In genomic region chr11:36586543-36586942, GRCh38 we compare ENCODE assay signal across 19 cellular contexts. TPM values are rescaled to one million over a fixed set of nuclear protein-coding genes. Genes with fewer than 3 reads are reported as not detected.
A peak's percentile ranks its signal among the peaks of the same experiment; 100 is the strongest.
DNase-seq lines count a peak whose midpoint lies in the region; ATAC-seq and TF ChIP-seq lines count a peak whose summit lies in the region.
"Had no signal": no experiment of that assay in that cellular context is flagged by ENCODE, and none has a peak within 500 bp of the region (broad histone marks: within the 10 kb centered on the region; RNA-seq: fewer than 3 reads in every experiment).

No MANE protein-coding gene starts in this region.

- peaks cover 0 to 9% of the 10 kb centered on the region in 2 donors for H3K36me3 Mint-ChIP-seq in naive B cell
- H3K36me3 Mint-ChIP-seq in endothelial cell (ENCODE audit: low read depth, unreplicated experiment), result no peaks in the 10 kb centered on the region
- H3K36me3 Mint-ChIP-seq: CD14-positive monocyte had no signal

- H3K4me1 Mint-ChIP-seq in naive B cell (peaks cover 0 to 7% (median 2%) of the 10 kb centered on the region in 3 donors), endothelial cell (ENCODE audit: unreplicated experiment) (no peaks in the 10 kb centered on the region)
- H3K4me1 Mint-ChIP-seq: activated CD4-positive, alpha-beta T cell treated with anti-CD3 and anti-CD28 coated beads, Interleukin-2, amount 10 ng/mL, durations not matched to agents 24 days and 14 days had no signal

- TF ChIP-seq CTCF in endothelial cell (IDR thresholded peaks at IDR 0.05; ENCODE audit: unreplicated experiment), result no peak

- intact Hi-C loops in left colon (cut with DNase I, micrococcal nuclease), result no loop called here

- DNase-seq in NAMALWA (ENCODE audit: low spot score) (peak; percentile 55), naive B cell (peak; percentile 34), NCI-H1694 treated with DMSO at 0.1 percent for 48 hours (lab: John Stamatoyannopoulos, UW) (no peak), left colon (no peak), endothelial cell (ENCODE audit: low spot score) (no peak)
- DNase-seq: activated CD4-positive, alpha-beta T cell treated with anti-CD3 and anti-CD28 coated beads, Interleukin-2, amount 10 ng/mL, durations not matched to agents 24 days and 14 days; activated T-cell treated with anti-CD3 and anti-CD28 coated beads, Interleukin-2, amount 50 U/mL, for 72 hours; NCI-H1930; NCI-H526; RPMI8226; thyroid gland had no signal

- H3K9me3 Mint-ChIP-seq in naive B cell, result peaks cover 0 to 9% (median 6%) of the 10 kb centered on the region in 7 donors
- peaks cover 5% of the 10 kb centered on the region for H3K9me3 Mint-ChIP-seq in endothelial cell (ENCODE audit: unreplicated experiment)
- H3K9me3 Mint-ChIP-seq: T-helper 1 cell treated with Interleukin-12 subunit alpha and Interleukin-12 subunit beta and Interleukin-4 antibody, amounts not matched to agents 30 μg/mL and 1 μg/mL, for 36 hours had no signal

- peak; percentile 94 for ATAC-seq in GM19351 (IDR thresholded peaks at IDR 0.05; ENCODE audit: unreplicated experiment)
- peak; percentile 68 for ATAC-seq in HG02938 (IDR thresholded peaks at IDR 0.05; ENCODE audit: unreplicated experiment)
- peak; percentile 76 to 90 for ATAC-seq in naive B cell (ENCODE audit: low read depth in 2 of 2)
- no peak for ATAC-seq in left colon
- ATAC-seq: sciatic nerve had no signal

- peak overlapping the region in 2 of 8 donors; percentile 44 to 63 for H3K4me3 Mint-ChIP-seq in naive B cell
- no peak overlapping the region for H3K4me3 Mint-ChIP-seq in endothelial cell (ENCODE audit: unreplicated experiment)
- H3K4me3 Mint-ChIP-seq: activated CD4-positive, alpha-beta T cell treated with anti-CD3 and anti-CD28 coated beads, Interleukin-2, amount 10 ng/mL, durations not matched to agents 24 days and 14 days; activated T-cell treated with anti-CD3 and anti-CD28 coated beads, Interleukin-2, amount 50 U/mL, for 72 hours; CD14-positive monocyte; T-helper 1 cell treated with Interleukin-12 subunit alpha and Interleukin-12 subunit beta and Interleukin-4 antibody, amounts not matched to agents 30 μg/mL and 1 μg/mL, for 36 hours had no signal

- H3K27ac Mint-ChIP-seq in naive B cell (peak overlapping the region in 1 of 6 donors; percentile 5), endothelial cell (ENCODE audit: unreplicated experiment) (no peak overlapping the region)
- H3K27ac Mint-ChIP-seq: activated CD4-positive, alpha-beta T cell treated with anti-CD3 and anti-CD28 coated beads, Interleukin-2, amount 10 ng/mL, durations not matched to agents 24 days and 14 days; activated T-cell treated with anti-CD3 and anti-CD28 coated beads, Interleukin-2, amount 50 U/mL, for 72 hours; CD14-positive monocyte; T-helper 1 cell treated with Interleukin-12 subunit alpha and Interleukin-12 subunit beta and Interleukin-4 antibody, amounts not matched to agents 30 μg/mL and 1 μg/mL, for 36 hours had no signal

- H3K27me3 Mint-ChIP-seq in naive B cell (peaks cover 13 to 19% (median 14%) of the 10 kb centered on the region in 3 donors), endothelial cell (ENCODE audit: unreplicated experiment) (peaks cover 4% of the 10 kb centered on the region)

RNA-seq across cellular contexts. Expression of gene IFTAP, which starts 7.8 kb away (rescaled TPM):
- polyA plus RNA-seq in naive B cell (ENCODE audit: low read depth in 6 of 6), result 1 to 10 TPM in 4 of 6 donors, under 1 TPM in 1, not detected in 1; 0.46 to 4.0 (median 2.1) TPM
- total RNA-seq in left colon, result 1 to 10 TPM; 4.4 to 7.8 TPM
- total RNA-seq in endothelial cell (ENCODE audit: unreplicated experiment), result 21.0 TPM

RNA-seq across cellular contexts. Expression of gene RAG2, which starts 11.5 kb away (rescaled TPM):
- not detected for polyA plus RNA-seq in naive B cell (ENCODE audit: low read depth in 6 of 6)
- total RNA-seq in left colon (not detected), endothelial cell (ENCODE audit: unreplicated experiment) (not detected)
- total RNA-seq: activated CD4-positive, alpha-beta T cell treated with anti-CD3 and anti-CD28 coated beads, Interleukin-2, amount 10 ng/mL, durations not matched to agents 24 days and 14 days; activated T-cell treated with anti-CD3 and anti-CD28 coated beads, Interleukin-2, amount 50 U/mL, for 72 hours; chondrocyte; mesenteric fat pad; sciatic nerve had no signal
- polyA plus RNA-seq: adipose tissue, CD14-positive monocyte had no signal

RNA-seq across cellular contexts. Expression of gene RAG1, which starts 18.7 kb away (rescaled TPM):
- 1 to 10 TPM in 1 of 6 donors, under 1 TPM in 2, not detected in 3; 0.23 to 1.3 (median 0.43) TPM for polyA plus RNA-seq in naive B cell (ENCODE audit: low read depth in 6 of 6)
- 1 to 10 TPM; 1.2 to 2.5 TPM for total RNA-seq in left colon
- 3.9 TPM for total RNA-seq in endothelial cell (ENCODE audit: unreplicated experiment)

Comparison
In these comparisons a context has a peak if more than half of its experiments do, and no peak if none do; other contexts are left out.
1. DNase-seq: peak in NAMALWA (single experiment) and naive B cell (single experiment); none in NCI-H1694 treated with DMSO at 0.1 percent for 48 hours (single experiment), left colon (0 of 2) and endothelial cell (single experiment).